Comparison of ENCODE assay signal across 1 cellular context in genomic region chr12:49461221-49461620, GRCh38.
TF ChIP-seq lines count a peak whose summit lies in the region.

No MANE protein-coding gene starts in this region.

TF ChIP-seq in SK-N-SH, 30 proteins besides CTCF, POLR2A, EP300 and RAD21 (continued from another document):
- TF ChIP-seq RFX5 (IDR thresholded peaks at IDR 0.05; ENCODE audit: low read length) (no peak), TCF12 (IDR thresholded peaks at IDR 0.05) (no peak), RXRA (IDR thresholded peaks at IDR 0.05; ENCODE audit: borderline replicate concordance, low read depth) (no peak), REST (IDR thresholded peaks at IDR 0.05; ENCODE audit: low read depth, low read length) (no peak), TAF1 (IDR thresholded peaks at IDR 0.05; ENCODE audit: borderline replicate concordance, low read depth, low read length) (no peak)
